1 cellular context compared by ENCODE assay signal in the genomic region with DNA sequence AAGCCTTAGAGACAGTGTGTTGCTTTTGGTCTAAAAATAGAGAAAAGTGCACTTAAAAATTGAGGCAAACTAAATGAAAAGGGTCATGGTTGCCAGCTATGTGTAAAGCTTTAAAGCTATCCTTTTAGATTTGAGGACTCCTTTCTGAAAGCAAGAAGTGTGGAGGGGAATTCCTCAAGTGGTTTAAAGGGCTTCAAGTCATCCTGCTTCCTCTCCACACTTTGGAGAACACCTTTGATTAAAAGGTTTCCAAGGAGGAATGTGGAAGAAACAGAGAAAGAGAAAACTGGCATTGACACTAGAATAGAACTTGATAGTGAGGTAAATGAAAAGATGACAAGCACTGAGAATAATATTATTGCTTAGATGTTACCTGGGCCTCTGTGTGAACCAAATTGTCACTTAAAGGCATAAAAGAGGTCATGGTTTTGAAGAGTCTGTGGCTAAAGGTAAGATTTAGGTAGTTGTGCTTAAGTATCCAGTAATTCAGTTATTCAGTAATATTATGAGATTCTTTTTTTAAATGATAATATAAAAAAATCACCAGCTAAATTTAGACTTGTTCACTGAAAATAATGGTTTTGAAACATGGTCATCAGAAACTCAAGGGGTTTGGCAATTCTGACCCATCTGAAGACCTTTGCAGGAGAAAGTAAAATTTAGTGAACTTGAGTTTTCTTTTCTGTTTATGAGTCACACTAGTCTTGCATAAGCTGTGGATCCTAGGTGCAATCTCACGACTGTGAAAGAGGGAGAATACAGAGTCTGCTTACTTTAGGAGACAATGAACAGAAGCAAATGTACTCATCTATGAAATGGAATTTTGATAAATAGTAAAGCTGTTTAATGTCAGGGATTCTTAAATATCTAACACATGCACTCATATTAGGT.
TF ChIP-seq lines count a peak whose summit lies in the region.

No MANE protein-coding gene starts in this region.

TF ChIP-seq in GM12878, 131 proteins besides CTCF, POLR2A, EP300 and RAD21 (continues in another document):
- TF ChIP-seq, protein P1, sequence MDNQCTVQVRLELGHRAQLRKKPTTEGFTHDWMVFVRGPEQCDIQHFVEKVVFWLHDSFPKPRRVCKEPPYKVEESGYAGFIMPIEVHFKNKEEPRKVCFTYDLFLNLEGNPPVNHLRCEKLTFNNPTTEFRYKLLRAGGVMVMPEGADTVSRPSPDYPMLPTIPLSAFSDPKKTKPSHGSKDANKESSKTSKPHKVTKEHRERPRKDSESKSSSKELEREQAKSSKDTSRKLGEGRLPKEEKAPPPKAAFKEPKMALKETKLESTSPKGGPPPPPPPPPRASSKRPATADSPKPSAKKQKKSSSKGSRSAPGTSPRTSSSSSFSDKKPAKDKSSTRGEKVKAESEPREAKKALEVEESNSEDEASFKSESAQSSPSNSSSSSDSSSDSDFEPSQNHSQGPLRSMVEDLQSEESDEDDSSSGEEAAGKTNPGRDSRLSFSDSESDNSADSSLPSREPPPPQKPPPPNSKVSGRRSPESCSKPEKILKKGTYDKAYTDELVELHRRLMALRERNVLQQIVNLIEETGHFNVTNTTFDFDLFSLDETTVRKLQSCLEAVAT (IDR thresholded peaks at IDR 0.05) = no peak
- TF ChIP-seq, protein P2, sequence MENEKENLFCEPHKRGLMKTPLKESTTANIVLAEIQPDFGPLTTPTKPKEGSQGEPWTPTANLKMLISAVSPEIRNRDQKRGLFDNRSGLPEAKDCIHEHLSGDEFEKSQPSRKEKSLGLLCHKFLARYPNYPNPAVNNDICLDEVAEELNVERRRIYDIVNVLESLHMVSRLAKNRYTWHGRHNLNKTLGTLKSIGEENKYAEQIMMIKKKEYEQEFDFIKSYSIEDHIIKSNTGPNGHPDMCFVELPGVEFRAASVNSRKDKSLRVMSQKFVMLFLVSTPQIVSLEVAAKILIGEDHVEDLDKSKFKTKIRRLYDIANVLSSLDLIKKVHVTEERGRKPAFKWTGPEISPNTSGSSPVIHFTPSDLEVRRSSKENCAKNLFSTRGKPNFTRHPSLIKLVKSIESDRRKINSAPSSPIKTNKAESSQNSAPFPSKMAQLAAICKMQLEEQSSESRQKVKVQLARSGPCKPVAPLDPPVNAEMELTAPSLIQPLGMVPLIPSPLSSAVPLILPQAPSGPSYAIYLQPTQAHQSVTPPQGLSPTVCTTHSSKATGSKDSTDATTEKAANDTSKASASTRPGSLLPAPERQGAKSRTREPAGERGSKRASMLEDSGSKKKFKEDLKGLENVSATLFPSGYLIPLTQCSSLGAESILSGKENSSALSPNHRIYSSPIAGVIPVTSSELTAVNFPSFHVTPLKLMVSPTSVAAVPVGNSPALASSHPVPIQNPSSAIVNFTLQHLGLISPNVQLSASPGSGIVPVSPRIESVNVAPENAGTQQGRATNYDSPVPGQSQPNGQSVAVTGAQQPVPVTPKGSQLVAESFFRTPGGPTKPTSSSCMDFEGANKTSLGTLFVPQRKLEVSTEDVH (IDR thresholded peaks at IDR 0.05; ENCODE audit: low read depth, partially characterized antibody) = no peak
- TF ChIP-seq IKZF2 (IDR thresholded peaks at IDR 0.05) (peak; percentile 19 to 36; a peak in 2 of 4 replicates), BHLHE40 (IDR thresholded peaks at IDR 0.05; ENCODE audit: borderline replicate concordance in 1 of 2, low read depth in 2 of 2, low read length in 1 of 2) (no peak), SIN3A (IDR thresholded peaks at IDR 0.05; ENCODE audit: low read depth, low read length) (no peak), NR2F1 (conservative IDR thresholded peaks at IDR 0.05) (peak; percentile 46), FOXM1 (IDR thresholded peaks at IDR 0.05; ENCODE audit: low read depth, low read length) (peak; percentile 1; the same call in 1 of the 2 replicates), RELA (IDR thresholded peaks at IDR 0.05; ENCODE audit: borderline replicate concordance, partially characterized antibody) (no peak), SPI1 (IDR thresholded peaks at IDR 0.05; ENCODE audit: borderline replicate concordance, insufficient read depth, low read depth, low read length) (peak; percentile 30; the same call in 1 of the 2 replicates), EED (IDR thresholded peaks at IDR 0.05; ENCODE audit: low read depth) (peak; percentile 73), NFYA (IDR thresholded peaks at IDR 0.05; ENCODE audit: borderline replicate concordance, low read depth, low read length) (no peak), ASH2L (IDR thresholded peaks at IDR 0.05; ENCODE audit: borderline replicate concordance, low read depth) (no peak), HDAC6 (IDR thresholded peaks at IDR 0.05; ENCODE audit: unreplicated experiment) (no peak), CREB1 (IDR thresholded peaks at IDR 0.05; ENCODE audit: low read depth) (peak; percentile 23; the same call in 1 of the 2 replicates), IRF4 (IDR thresholded peaks at IDR 0.05; ENCODE audit: low read depth, low read length) (peak; percentile 83; the same call in 1 of the 2 replicates), CHD2 (IDR thresholded peaks at IDR 0.05; ENCODE audit: borderline replicate concordance, low read depth, low read length) (no peak), STAT3 (IDR thresholded peaks at IDR 0.05; ENCODE audit: low read depth, low read length) (no peak), HCFC1 (IDR thresholded peaks at IDR 0.05; ENCODE audit: low read length) (no peak), BRCA1 (IDR thresholded peaks at IDR 0.05; ENCODE audit: low read depth, low read length) (no peak), BCL11A (IDR thresholded peaks at IDR 0.05; ENCODE audit: low read depth, low read length) (peak; percentile 42; the same call in 1 of the 2 replicates), CREM (IDR thresholded peaks at IDR 0.05; ENCODE audit: low read depth) (0 out of 2 replicates have a peak, but pooled peaks have one; percentile 11), ZNF274 (IDR thresholded peaks at IDR 0.05; ENCODE audit: insufficient read depth, insufficient read length) (no peak), HDGF (IDR thresholded peaks at IDR 0.05) (no peak), MYB (IDR thresholded peaks at IDR 0.05; ENCODE audit: borderline replicate concordance, low read depth, low read length) (no peak), ESRRA (IDR thresholded peaks at IDR 0.05; ENCODE audit: low read length) (no peak), TCF3 (IDR thresholded peaks at IDR 0.05; ENCODE audit: borderline replicate concordance, insufficient read depth, low read depth, low read length) (no peak), MTA3 (IDR thresholded peaks at IDR 0.05; ENCODE audit: borderline replicate concordance, low read length) (no peak), PAX5 (IDR thresholded peaks at IDR 0.05; ENCODE audit: borderline replicate concordance, low read depth, low read length) (no peak), RUNX3 (IDR thresholded peaks at IDR 0.05; ENCODE audit: low read length) (peak; percentile 55; the same call in 1 of the 2 replicates)
- TF ChIP-seq, protein P3, sequence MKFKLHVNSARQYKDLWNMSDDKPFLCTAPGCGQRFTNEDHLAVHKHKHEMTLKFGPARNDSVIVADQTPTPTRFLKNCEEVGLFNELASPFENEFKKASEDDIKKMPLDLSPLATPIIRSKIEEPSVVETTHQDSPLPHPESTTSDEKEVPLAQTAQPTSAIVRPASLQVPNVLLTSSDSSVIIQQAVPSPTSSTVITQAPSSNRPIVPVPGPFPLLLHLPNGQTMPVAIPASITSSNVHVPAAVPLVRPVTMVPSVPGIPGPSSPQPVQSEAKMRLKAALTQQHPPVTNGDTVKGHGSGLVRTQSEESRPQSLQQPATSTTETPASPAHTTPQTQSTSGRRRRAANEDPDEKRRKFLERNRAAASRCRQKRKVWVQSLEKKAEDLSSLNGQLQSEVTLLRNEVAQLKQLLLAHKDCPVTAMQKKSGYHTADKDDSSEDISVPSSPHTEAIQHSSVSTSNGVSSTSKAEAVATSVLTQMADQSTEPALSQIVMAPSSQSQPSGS (IDR thresholded peaks at IDR 0.05; ENCODE audit: low read length) = peak; percentile 58; the same call in 1 of the 2 replicates
- TF ChIP-seq, protein P4, sequence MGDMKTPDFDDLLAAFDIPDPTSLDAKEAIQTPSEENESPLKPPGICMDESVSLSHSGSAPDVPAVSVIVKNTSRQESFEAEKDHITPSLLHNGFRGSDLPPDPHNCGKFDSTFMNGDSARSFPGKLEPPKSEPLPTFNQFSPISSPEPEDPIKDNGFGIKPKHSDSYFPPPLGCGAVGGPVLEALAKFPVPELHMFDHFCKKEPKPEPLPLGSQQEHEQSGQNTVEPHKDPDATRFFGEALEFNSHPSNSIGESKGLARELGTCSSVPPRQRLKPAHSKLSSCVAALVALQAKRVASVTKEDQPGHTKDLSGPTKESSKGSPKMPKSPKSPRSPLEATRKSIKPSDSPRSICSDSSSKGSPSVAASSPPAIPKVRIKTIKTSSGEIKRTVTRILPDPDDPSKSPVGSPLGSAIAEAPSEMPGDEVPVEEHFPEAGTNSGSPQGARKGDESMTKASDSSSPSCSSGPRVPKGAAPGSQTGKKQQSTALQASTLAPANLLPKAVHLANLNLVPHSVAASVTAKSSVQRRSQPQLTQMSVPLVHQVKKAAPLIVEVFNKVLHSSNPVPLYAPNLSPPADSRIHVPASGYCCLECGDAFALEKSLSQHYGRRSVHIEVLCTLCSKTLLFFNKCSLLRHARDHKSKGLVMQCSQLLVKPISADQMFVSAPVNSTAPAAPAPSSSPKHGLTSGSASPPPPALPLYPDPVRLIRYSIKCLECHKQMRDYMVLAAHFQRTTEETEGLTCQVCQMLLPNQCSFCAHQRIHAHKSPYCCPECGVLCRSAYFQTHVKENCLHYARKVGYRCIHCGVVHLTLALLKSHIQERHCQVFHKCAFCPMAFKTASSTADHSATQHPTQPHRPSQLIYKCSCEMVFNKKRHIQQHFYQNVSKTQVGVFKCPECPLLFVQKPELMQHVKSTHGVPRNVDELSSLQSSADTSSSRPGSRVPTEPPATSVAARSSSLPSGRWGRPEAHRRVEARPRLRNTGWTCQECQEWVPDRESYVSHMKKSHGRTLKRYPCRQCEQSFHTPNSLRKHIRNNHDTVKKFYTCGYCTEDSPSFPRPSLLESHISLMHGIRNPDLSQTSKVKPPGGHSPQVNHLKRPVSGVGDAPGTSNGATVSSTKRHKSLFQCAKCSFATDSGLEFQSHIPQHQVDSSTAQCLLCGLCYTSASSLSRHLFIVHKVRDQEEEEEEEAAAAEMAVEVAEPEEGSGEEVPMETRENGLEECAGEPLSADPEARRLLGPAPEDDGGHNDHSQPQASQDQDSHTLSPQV (IDR thresholded peaks at IDR 0.05) = no peak
- TF ChIP-seq, protein P5, sequence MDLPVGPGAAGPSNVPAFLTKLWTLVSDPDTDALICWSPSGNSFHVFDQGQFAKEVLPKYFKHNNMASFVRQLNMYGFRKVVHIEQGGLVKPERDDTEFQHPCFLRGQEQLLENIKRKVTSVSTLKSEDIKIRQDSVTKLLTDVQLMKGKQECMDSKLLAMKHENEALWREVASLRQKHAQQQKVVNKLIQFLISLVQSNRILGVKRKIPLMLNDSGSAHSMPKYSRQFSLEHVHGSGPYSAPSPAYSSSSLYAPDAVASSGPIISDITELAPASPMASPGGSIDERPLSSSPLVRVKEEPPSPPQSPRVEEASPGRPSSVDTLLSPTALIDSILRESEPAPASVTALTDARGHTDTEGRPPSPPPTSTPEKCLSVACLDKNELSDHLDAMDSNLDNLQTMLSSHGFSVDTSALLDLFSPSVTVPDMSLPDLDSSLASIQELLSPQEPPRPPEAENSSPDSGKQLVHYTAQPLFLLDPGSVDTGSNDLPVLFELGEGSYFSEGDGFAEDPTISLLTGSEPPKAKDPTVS (IDR thresholded peaks at IDR 0.05; ENCODE audit: low read depth, low read length) = no peak
- TF ChIP-seq, protein P6, sequence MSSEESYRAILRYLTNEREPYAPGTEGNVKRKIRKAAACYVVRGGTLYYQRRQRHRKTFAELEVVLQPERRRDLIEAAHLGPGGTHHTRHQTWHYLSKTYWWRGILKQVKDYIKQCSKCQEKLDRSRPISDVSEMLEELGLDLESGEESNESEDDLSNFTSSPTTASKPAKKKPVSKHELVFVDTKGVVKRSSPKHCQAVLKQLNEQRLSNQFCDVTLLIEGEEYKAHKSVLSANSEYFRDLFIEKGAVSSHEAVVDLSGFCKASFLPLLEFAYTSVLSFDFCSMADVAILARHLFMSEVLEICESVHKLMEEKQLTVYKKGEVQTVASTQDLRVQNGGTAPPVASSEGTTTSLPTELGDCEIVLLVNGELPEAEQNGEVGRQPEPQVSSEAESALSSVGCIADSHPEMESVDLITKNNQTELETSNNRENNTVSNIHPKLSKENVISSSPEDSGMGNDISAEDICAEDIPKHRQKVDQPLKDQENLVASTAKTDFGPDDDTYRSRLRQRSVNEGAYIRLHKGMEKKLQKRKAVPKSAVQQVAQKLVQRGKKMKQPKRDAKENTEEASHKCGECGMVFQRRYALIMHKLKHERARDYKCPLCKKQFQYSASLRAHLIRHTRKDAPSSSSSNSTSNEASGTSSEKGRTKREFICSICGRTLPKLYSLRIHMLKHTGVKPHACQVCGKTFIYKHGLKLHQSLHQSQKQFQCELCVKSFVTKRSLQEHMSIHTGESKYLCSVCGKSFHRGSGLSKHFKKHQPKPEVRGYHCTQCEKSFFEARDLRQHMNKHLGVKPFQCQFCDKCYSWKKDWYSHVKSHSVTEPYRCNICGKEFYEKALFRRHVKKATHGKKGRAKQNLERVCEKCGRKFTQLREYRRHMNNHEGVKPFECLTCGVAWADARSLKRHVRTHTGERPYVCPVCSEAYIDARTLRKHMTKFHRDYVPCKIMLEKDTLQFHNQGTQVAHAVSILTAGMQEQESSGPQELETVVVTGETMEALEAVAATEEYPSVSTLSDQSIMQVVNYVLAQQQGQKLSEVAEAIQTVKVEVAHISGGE (CRISPR knock-in tag; IDR thresholded peaks at IDR 0.05) = no peak
- TF ChIP-seq, protein P7, sequence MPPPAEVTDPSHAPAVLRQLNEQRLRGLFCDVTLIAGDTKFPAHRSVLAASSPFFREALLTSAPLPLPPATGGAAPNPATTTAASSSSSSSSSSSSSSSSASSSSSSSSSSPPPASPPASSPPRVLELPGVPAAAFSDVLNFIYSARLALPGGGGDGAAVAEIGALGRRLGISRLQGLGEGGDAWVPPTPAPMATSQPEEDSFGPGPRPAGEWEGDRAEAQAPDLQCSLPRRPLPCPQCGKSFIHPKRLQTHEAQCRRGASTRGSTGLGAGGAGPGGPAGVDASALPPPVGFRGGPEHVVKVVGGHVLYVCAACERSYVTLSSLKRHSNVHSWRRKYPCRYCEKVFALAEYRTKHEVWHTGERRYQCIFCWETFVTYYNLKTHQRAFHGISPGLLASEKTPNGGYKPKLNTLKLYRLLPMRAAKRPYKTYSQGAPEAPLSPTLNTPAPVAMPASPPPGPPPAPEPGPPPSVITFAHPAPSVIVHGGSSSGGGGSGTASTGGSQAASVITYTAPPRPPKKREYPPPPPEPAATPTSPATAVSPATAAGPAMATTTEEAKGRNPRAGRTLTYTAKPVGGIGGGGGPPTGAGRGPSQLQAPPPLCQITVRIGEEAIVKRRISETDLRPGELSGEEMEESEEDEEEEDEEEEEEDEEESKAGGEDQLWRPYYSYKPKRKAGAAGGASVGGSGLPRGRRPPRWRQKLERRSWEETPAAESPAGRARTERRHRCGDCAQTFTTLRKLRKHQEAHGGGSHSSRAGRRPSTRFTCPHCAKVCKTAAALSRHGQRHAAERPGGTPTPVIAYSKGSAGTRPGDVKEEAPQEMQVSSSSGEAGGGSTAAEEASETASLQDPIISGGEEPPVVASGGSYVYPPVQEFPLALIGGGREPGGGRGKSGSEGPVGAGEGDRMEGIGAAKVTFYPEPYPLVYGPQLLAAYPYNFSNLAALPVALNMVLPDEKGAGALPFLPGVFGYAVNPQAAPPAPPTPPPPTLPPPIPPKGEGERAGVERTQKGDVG (CRISPR knock-in tag; IDR thresholded peaks at IDR 0.05) = no peak
- TF ChIP-seq, protein P8, sequence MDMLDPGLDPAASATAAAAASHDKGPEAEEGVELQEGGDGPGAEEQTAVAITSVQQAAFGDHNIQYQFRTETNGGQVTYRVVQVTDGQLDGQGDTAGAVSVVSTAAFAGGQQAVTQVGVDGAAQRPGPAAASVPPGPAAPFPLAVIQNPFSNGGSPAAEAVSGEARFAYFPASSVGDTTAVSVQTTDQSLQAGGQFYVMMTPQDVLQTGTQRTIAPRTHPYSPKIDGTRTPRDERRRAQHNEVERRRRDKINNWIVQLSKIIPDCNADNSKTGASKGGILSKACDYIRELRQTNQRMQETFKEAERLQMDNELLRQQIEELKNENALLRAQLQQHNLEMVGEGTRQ (IDR thresholded peaks at IDR 0.05; ENCODE audit: borderline replicate concordance, low read depth, low read length) = no peak
